Comparison of ENCODE assay signal across 14 cellular contexts in the genomic region with DNA sequence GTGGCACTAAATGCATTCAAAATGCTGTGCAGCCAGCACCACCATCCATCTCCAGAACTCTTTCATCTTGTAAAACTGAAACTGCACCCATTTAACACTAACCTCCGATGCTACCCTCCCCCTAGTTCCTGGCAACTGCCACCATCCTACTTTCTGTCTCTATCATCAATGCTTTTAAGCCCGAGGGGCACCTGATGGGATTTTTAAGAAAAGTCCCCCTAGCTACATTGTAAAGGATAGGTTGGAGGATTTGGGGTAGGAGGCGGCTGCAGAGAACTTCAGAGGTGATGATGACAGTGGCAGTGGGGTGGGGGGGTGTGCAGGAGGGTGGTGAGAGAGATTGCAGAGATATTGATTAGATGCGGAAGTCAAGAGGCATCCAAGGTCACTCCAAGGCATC. TPM values are rescaled to one million over a fixed set of nuclear protein-coding genes. Genes with fewer than 3 reads are reported as not detected.
DNase-seq lines count a peak whose midpoint lies in the region; ATAC-seq, FAIRE-seq and TF ChIP-seq lines count a peak whose summit lies in the region.
"Had no signal": no experiment of that assay in that cellular context is flagged by ENCODE, and none has a peak within 500 bp of the region (broad histone marks: within the 10 kb centered on the region; RNA-seq: fewer than 3 reads in every experiment).

No MANE protein-coding gene starts in this region.

- H3K27ac ChIP-seq in effector memory CD4-positive, alpha-beta T cell (ENCODE audit: insufficient read depth, low read length, poor library complexity, severe bottlenecking): no peak overlapping the region
- H3K27ac ChIP-seq: hepatocyte, SJSA1 had no signal

- FAIRE-seq in D721Med (lab: Jason Lieb, UNC) (no peak), H54 (lab: Jason Lieb, UNC) (no peak)
- FAIRE-seq: GM12892 had no signal

- ATAC-seq in T-helper 17 cell: peak; percentile 71

- H3K4me1 ChIP-seq in effector memory CD4-positive, alpha-beta T cell (ENCODE audit: control insufficient read depth, insufficient read depth, low read length, poor library complexity, severe bottlenecking): peaks cover 3% of the 10 kb centered on the region

- no peaks in the 10 kb centered on the region for H3K27me3 Mint-ChIP-seq in T-helper 17 cell

- H3K36me3 ChIP-seq in GM06990 (ENCODE audit: control insufficient read depth, insufficient read depth, low read length): no peaks in the 10 kb centered on the region
- no peaks in the 10 kb centered on the region for H3K36me3 ChIP-seq in effector memory CD4-positive, alpha-beta T cell (ENCODE audit: control insufficient read depth, insufficient read depth, low read length)
- H3K36me3 ChIP-seq: SJSA1 had no signal

- peak overlapping the region; percentile 51 for H3K27ac Mint-ChIP-seq in T-helper 17 cell
- H3K27ac Mint-ChIP-seq: dendritic cell treated with granulocyte-macrophage colony-stimulating factor and Interleukin-4, amounts not matched to agents 40 ng/mL and 50 ng/mL, for 4 days had no signal

- H3K4me3 ChIP-seq in GM06990 (replicated peaks; ENCODE audit: low read depth, low read length): no peak overlapping the region
- H3K4me3 ChIP-seq in effector memory CD4-positive, alpha-beta T cell (ENCODE audit: insufficient read depth, low read depth, low read length, poor library complexity, severe bottlenecking): peak overlapping the region; percentile 18
- H3K4me3 ChIP-seq: hepatocyte, SJSA1 had no signal

- H3K4me3 Mint-ChIP-seq in T-helper 17 cell: peak overlapping the region; percentile 88
- H3K4me3 Mint-ChIP-seq: dendritic cell treated with granulocyte-macrophage colony-stimulating factor and Interleukin-4, amounts not matched to agents 40 ng/mL and 50 ng/mL, for 4 days had no signal

- TF ChIP-seq CTCF in GM06990 (IDR thresholded peaks at IDR 0.05; ENCODE audit: insufficient read depth, low read length, poor library complexity, severe bottlenecking) (no peak), D721Med (IDR thresholded peaks at IDR 0.05; ENCODE audit: insufficient read depth, missing control alignments) (no peak)

- peaks cover 2% of the 10 kb centered on the region; the same call in 1 of the 2 replicates for H3K27me3 ChIP-seq in GM06990 (replicated peaks; ENCODE audit: control insufficient read depth, insufficient read depth, low read length)
- H3K27me3 ChIP-seq in effector memory CD4-positive, alpha-beta T cell (replicated peaks; ENCODE audit: control insufficient read depth, insufficient read depth, low read length, poor library complexity, severe bottlenecking): no peaks in the 10 kb centered on the region
- H3K27me3 ChIP-seq: hepatocyte, SJSA1 had no signal

- H3K9me3 ChIP-seq in T-helper 17 cell (ENCODE audit: control insufficient read depth, low read length, poor library complexity, severe bottlenecking): no peaks in the 10 kb centered on the region
- no peaks in the 10 kb centered on the region for H3K9me3 ChIP-seq in effector memory CD4-positive, alpha-beta T cell (ENCODE audit: control insufficient read depth, low read length)
- H3K9me3 ChIP-seq: SJSA1 had no signal

- no peak for TF ChIP-seq POLR2A in H54 (IDR thresholded peaks at IDR 0.05; ENCODE audit: low read depth, low read length)

- H3K4me1 Mint-ChIP-seq in T-helper 17 cell: peaks cover 19% of the 10 kb centered on the region

- H3K36me3 Mint-ChIP-seq in T-helper 17 cell (ENCODE audit: low read depth): peaks cover 3% of the 10 kb centered on the region

- peak; percentile 52 for DNase-seq in activated CD4-positive, alpha-beta T cell treated with anti-CD3 and anti-CD28 coated beads for 48 hours
- DNase-seq in activated CD4-positive, alpha-beta T cell treated with anti-CD3 and anti-CD28 coated beads for 4 hours: no peak
- peak; percentile 49 for DNase-seq in GM06990 (ENCODE audit: extremely low read depth, insufficient read length)
- no peak for DNase-seq in T-helper 17 cell
- no peak for DNase-seq in effector memory CD4-positive, alpha-beta T cell
- DNase-seq in effector CD8-positive, alpha-beta T cell (lab: John Stamatoyannopoulos, UW): no peak
- DNase-seq in D721Med (ENCODE audit: insufficient read length, low spot score): no peak
- no peak for DNase-seq in H54 (ENCODE audit: insufficient read length, low spot score)
- DNase-seq: EL, kidney glomerular epithelial cell had no signal

RNA-seq across cellular contexts. Expression of a gene that starts 10.8 kb away (rescaled TPM):
- total RNA-seq in T-helper 17 cell: 100 to 1,000 TPM; 176 to 189 TPM

Comparison
In these comparisons a context has a peak if more than half of its experiments do, and no peak if none do; other contexts are left out.
1. DNase-seq: peak in activated CD4-positive, alpha-beta T cell treated with anti-CD3 and anti-CD28 coated beads for 48 hours (single experiment) and GM06990 (single experiment); none in activated CD4-positive, alpha-beta T cell treated with anti-CD3 and anti-CD28 coated beads for 4 hours (0 of 2), T-helper 17 cell (0 of 3), effector memory CD4-positive, alpha-beta T cell (0 of 3), effector CD8-positive, alpha-beta T cell (single experiment), D721Med (single experiment) and H54 (single experiment).